17 cellular contexts compared by ENCODE assay signal in genomic region chr3:114622001-114622400, GRCh38.
A peak's percentile ranks its signal among the peaks of the same experiment; 100 is the strongest.
DNase-seq lines count a peak whose midpoint lies in the region; ATAC-seq and TF ChIP-seq lines count a peak whose summit lies in the region.
"Had no signal": no experiment of that assay in that cellular context is flagged by ENCODE, and none has a peak within 500 bp of the region (broad histone marks: within the 10 kb centered on the region; RNA-seq: fewer than 3 reads in every experiment).

No MANE protein-coding gene starts in this region.

- 64 to 71% methylated on average over 3 of the region's 3 CpGs for WGBS in GM23248 (ENCODE audit: low coverage in 1 of 2, low lambda C conversion rate in 2 of 2, missing lambda C conversion rate in 2 of 2), 2 experiments
- WGBS in hepatocyte (ENCODE audit: low lambda C conversion rate, missing lambda C conversion rate) = 60% methylated on average over 3 of the region's 3 CpGs
- WGBS in smooth muscle cell (ENCODE audit: low lambda C conversion rate) = 72% methylated on average over 3 of the region's 3 CpGs

- H3K9me2 ChIP-seq in GM23248 (ENCODE audit: insufficient read depth) = no peaks in the 10 kb centered on the region
- no peaks in the 10 kb centered on the region for H3K9me2 ChIP-seq in hepatocyte (replicated peaks; ENCODE audit: insufficient read depth)

- in situ Hi-C loops in GM23248 (cut with MboI) = no loop called here

- H3K27me3 ChIP-seq in GM23248 (replicated peaks; ENCODE audit: insufficient read depth) (no peaks in the 10 kb centered on the region), hepatocyte (no peaks in the 10 kb centered on the region), smooth muscle cell (ENCODE audit: low read depth) (no peaks in the 10 kb centered on the region)

- no peak overlapping the region for H3K4me3 ChIP-seq in GM23248
- peak overlapping the region; percentile 68 for H3K4me3 ChIP-seq in WI38 (ENCODE audit: low read depth, low read length)
- no peak overlapping the region for H3K4me3 ChIP-seq in hepatocyte
- no peak overlapping the region for H3K4me3 ChIP-seq in smooth muscle cell

- H3K9me3 ChIP-seq in GM23248 (ENCODE audit: low read depth) (no peaks in the 10 kb centered on the region), hepatocyte (ENCODE audit: low read depth) (no peaks in the 10 kb centered on the region), smooth muscle cell (replicated peaks; ENCODE audit: low read depth) (no peaks in the 10 kb centered on the region)

- H3K36me3 ChIP-seq in GM23248 (ENCODE audit: low read depth) (no peaks in the 10 kb centered on the region), hepatocyte (replicated peaks; ENCODE audit: insufficient read depth, low read depth) (no peaks in the 10 kb centered on the region), smooth muscle cell (ENCODE audit: low read depth) (no peaks in the 10 kb centered on the region)

- H3K79me2 ChIP-seq in GM23248 (ENCODE audit: insufficient read depth) (peaks cover 62% of the 10 kb centered on the region), hepatocyte (peaks cover 10% of the 10 kb centered on the region), smooth muscle cell (ENCODE audit: low read depth) (no peaks in the 10 kb centered on the region)

- H3K4me2 ChIP-seq in GM23248 (ENCODE audit: unreplicated experiment) (peak overlapping the region; percentile 97), hepatocyte (peak overlapping the region; percentile 59), smooth muscle cell (peak overlapping the region; percentile 2)

- TF ChIP-seq CTCF in WI38 (IDR thresholded peaks at IDR 0.05; ENCODE audit: low read depth, low read length) (no peak), hepatocyte (IDR thresholded peaks at IDR 0.05; ENCODE audit: poor library complexity) (no peak), smooth muscle cell (IDR thresholded peaks at IDR 0.05; ENCODE audit: borderline replicate concordance, insufficient read depth, poor library complexity, severe bottlenecking) (no peak)

- H3K9ac ChIP-seq in GM23248 (no peak overlapping the region), smooth muscle cell (ENCODE audit: low read depth) (no peak overlapping the region)

- H3K4me1 ChIP-seq in GM23248 (ENCODE audit: insufficient read depth) = peaks cover 43% of the 10 kb centered on the region
- peaks cover 18% of the 10 kb centered on the region for H3K4me1 ChIP-seq in hepatocyte (ENCODE audit: insufficient read depth)
- peaks cover 3% of the 10 kb centered on the region for H3K4me1 ChIP-seq in smooth muscle cell (ENCODE audit: low read depth)

- H3K27ac ChIP-seq in GM23248 = no peak overlapping the region
- peak overlapping the region; percentile 94 for H3K27ac ChIP-seq in hepatocyte
- no peak overlapping the region for H3K27ac ChIP-seq in smooth muscle cell (ENCODE audit: low read depth)
- H3K27ac ChIP-seq: HL-60 had no signal

- H3F3A ChIP-seq in GM23248 (ENCODE audit: insufficient read depth) = peaks cover 40% of the 10 kb centered on the region
- H3F3A ChIP-seq in smooth muscle cell (ENCODE audit: low read depth) = peaks cover 21% of the 10 kb centered on the region

- ATAC-seq in HG02678 (IDR thresholded peaks at IDR 0.05; ENCODE audit: unreplicated experiment) = no peak
- no peak for ATAC-seq in HG02981 (IDR thresholded peaks at IDR 0.05; ENCODE audit: unreplicated experiment)
- ATAC-seq: stimulated activated naive CD8-positive, alpha-beta T cell treated with anti-CD3 and anti-CD28 coated beads, Interleukin-15, Interleukin-2, amounts not matched to agents 100 U/mL and 50 U/mL, for 24 hours; T-cell had no signal

- DNase-seq in GM23248 (no peak), hepatocyte (ENCODE audit: low spot score) (no peak), smooth muscle cell (lab: John Stamatoyannopoulos, UW; ENCODE audit: unreplicated experiment) (no peak), cerebellar nuclear complex (lab: John Stamatoyannopoulos, UW) (no peak)
- DNase-seq in activated effector memory CD4-positive, alpha-beta T cell treated with Interleukin-2 at 50 U/mL for 16 hours = no peak
- DNase-seq: activated CD4-positive, alpha-beta T cell treated with anti-CD3 and anti-CD28 coated beads, Interleukin-2, amount 50 U/mL, for 48 hours; activated T-cell treated with anti-CD3 and anti-CD28 coated beads for 4 hours; erythroblast; NCI-H1694; NCI-H345; retina; stimulated activated naive CD8-positive, alpha-beta T cell treated with anti-CD3 and anti-CD28 coated beads, Interleukin-15, Interleukin-2, amounts not matched to agents 100 U/mL and 50 U/mL, for 24 hours; T-cell had no signal

- H4K20me1 ChIP-seq in GM23248 (ENCODE audit: insufficient read depth) (no peaks in the 10 kb centered on the region), hepatocyte (ENCODE audit: insufficient read depth, poor library complexity, severe bottlenecking) (no peaks in the 10 kb centered on the region), smooth muscle cell (ENCODE audit: low read depth) (no peaks in the 10 kb centered on the region)

- no peak overlapping the region for H2AFZ ChIP-seq in GM23248
- no peak overlapping the region for H2AFZ ChIP-seq in hepatocyte
- H2AFZ ChIP-seq in smooth muscle cell (ENCODE audit: low read depth) = no peak overlapping the region

Comparison
In these comparisons a context has a peak if more than half of its experiments do, and no peak if none do; other contexts are left out.
1. H3K4me2 ChIP-seq: peak in every context shown above with its lines; median percentile 97 in GM23248; 59 in hepatocyte; 2 in smooth muscle cell.